Comparison of ENCODE assay signal across 10 cellular contexts in the genomic region with DNA sequence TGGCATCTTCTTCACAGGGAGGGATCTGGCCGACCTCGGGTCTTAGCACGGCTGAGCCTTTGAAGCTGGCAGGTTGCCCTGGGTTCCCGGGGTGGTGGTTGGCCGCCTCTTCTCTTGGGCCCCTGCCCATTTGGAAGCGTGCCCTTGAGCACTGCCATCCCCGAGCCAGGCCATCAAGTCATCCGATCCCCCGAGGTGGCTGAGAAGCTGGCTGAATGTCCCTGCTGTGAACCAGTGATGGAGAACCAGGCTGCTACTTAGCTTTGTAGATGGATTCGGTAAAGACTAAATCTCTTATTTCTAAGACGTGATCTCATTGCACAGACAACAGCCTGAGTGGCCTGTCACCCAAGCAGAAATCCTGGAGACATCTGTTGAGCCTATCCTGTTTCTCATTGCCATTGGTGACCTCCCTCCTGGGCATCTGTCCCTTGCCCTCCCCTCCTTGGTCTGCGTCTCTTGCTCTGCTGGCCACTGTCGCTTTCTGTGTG.
DNase-seq lines count a peak whose midpoint lies in the region; ATAC-seq and TF ChIP-seq lines count a peak whose summit lies in the region.
"Had no signal": no experiment of that assay in that cellular context is flagged by ENCODE, and none has a peak within 500 bp of the region (broad histone marks: within the 10 kb centered on the region; RNA-seq: fewer than 3 reads in every experiment).

No MANE protein-coding gene starts in this region.

- H3K9me3 ChIP-seq in lower lobe of right lung (no peaks in the 10 kb centered on the region), transverse colon (no peaks in the 10 kb centered on the region)

- H3K36me3 ChIP-seq in lower lobe of right lung (no peaks in the 10 kb centered on the region), transverse colon (no peaks in the 10 kb centered on the region)
- H3K36me3 ChIP-seq: brain microvascular endothelial cell had no signal

- ATAC-seq in lower lobe of right lung, result no peak
- ATAC-seq in activated T-helper 17 cell treated with anti-CD3 and anti-CD28 coated beads, Interleukin-2, amount 50 U/mL, for 72 hours (replicated peaks), result no peak

- H3K27me3 ChIP-seq in lower lobe of right lung (ENCODE audit: low read depth) (no peaks in the 10 kb centered on the region), transverse colon (no peaks in the 10 kb centered on the region)
- H3K27me3 ChIP-seq: brain microvascular endothelial cell had no signal

- DNase-seq in NCI-H2081 (lab: John Stamatoyannopoulos, UW), result peak; percentile 30 to 55
- no peak for DNase-seq in NCI-H2081 treated with DMSO at 0.1 percent for 48 hours (lab: John Stamatoyannopoulos, UW)
- DNase-seq in lower lobe of right lung, result no peak
- peak; percentile 50 for DNase-seq in transverse colon
- DNase-seq in foreskin melanocyte, result no peak
- no peak for DNase-seq in NCI-H187 (lab: John Stamatoyannopoulos, UW)
- DNase-seq: brain microvascular endothelial cell had no signal

- H3K9me3 Mint-ChIP-seq in brain, result peaks cover 0 to 5% (median 4%) of the 10 kb centered on the region in 5 experiments
- no peaks in the 10 kb centered on the region for H3K9me3 Mint-ChIP-seq in activated T-helper 17 cell treated with anti-CD3 and anti-CD28 coated beads, Interleukin-2, amount 50 U/mL, for 72 hours

- peaks cover 6% of the 10 kb centered on the region for H3K36me3 Mint-ChIP-seq in brain
- H3K36me3 Mint-ChIP-seq in activated T-helper 17 cell treated with anti-CD3 and anti-CD28 coated beads, Interleukin-2, amount 50 U/mL, for 72 hours (ENCODE audit: low read depth), result no peaks in the 10 kb centered on the region

- no peak for TF ChIP-seq POLR2A in transverse colon (IDR thresholded peaks at IDR 0.05)

- H3K27ac ChIP-seq in lower lobe of right lung (peak overlapping the region; percentile 65), transverse colon (peak overlapping the region; percentile 46 to 63 (median 49))
- H3K27ac ChIP-seq: 22Rv1, brain microvascular endothelial cell had no signal

- in situ Hi-C loops in transverse colon (cut with MboI; ENCODE audit: low pct_ligation_motif_present in 1 of 4, low pct_unique_long_range_greater_than_20kb in 1 of 4, low sequenced_read_pairs in 3 of 4), result no loop called here

- 50 to 54% methylated on average over 2 to 13 of the region's 13 CpGs for WGBS in transverse colon (ENCODE audit: low coverage in 1 of 2), 2 donors

- H3K4me1 Mint-ChIP-seq in brain, result peaks cover 48% of the 10 kb centered on the region
- peaks cover 30% of the 10 kb centered on the region for H3K4me1 Mint-ChIP-seq in activated T-helper 17 cell treated with anti-CD3 and anti-CD28 coated beads, Interleukin-2, amount 50 U/mL, for 72 hours

- TF ChIP-seq CTCF in brain (conservative IDR thresholded peaks at IDR 0.05) (no peak), lower lobe of right lung (IDR thresholded peaks at IDR 0.05) (no peak), transverse colon (IDR thresholded peaks at IDR 0.05) (no peak)

- H3K4me3 Mint-ChIP-seq in brain, result peak overlapping the region in 2 of 5 experiments; percentile 3 to 37
- no peak overlapping the region for H3K4me3 Mint-ChIP-seq in activated T-helper 17 cell treated with anti-CD3 and anti-CD28 coated beads, Interleukin-2, amount 50 U/mL, for 72 hours

- H3K4me3 ChIP-seq in lower lobe of right lung (no peak overlapping the region), transverse colon (no peak overlapping the region)

- H3K27me3 Mint-ChIP-seq in brain, result no peaks in the 10 kb centered on the region
- H3K27me3 Mint-ChIP-seq in activated T-helper 17 cell treated with anti-CD3 and anti-CD28 coated beads, Interleukin-2, amount 50 U/mL, for 72 hours, result no peaks in the 10 kb centered on the region

- H3K4me1 ChIP-seq in lower lobe of right lung (peaks cover 73% of the 10 kb centered on the region), transverse colon (peaks cover 29 to 46% (median 33%) of the 10 kb centered on the region in 4 donors)

- intact Hi-C loops in lower lobe of right lung (cut with DNase I), result no loop called here
- intact Hi-C loops in transverse colon (cut with DNase I; ENCODE audit: low total_unique reads), result no loop called here

- H3K27ac Mint-ChIP-seq in brain, result peak overlapping the region in 3 of 5 experiments; percentile 2 to 86 (median 62)
- no peak overlapping the region for H3K27ac Mint-ChIP-seq in activated T-helper 17 cell treated with anti-CD3 and anti-CD28 coated beads, Interleukin-2, amount 50 U/mL, for 72 hours

- no peak for TF ChIP-seq EP300 in transverse colon (IDR thresholded peaks at IDR 0.05; ENCODE audit: low read depth)

Comparison
In these comparisons a context has a peak if more than half of its experiments do, and no peak if none do; other contexts are left out.
1. DNase-seq: peak in NCI-H2081 (2 of 2) and transverse colon (single experiment); none in NCI-H2081 treated with DMSO at 0.1 percent for 48 hours (single experiment), lower lobe of right lung (single experiment), foreskin melanocyte (single experiment) and NCI-H187 (0 of 2).